Comparison of ENCODE assay signal across 10 cellular contexts in the genomic region with DNA sequence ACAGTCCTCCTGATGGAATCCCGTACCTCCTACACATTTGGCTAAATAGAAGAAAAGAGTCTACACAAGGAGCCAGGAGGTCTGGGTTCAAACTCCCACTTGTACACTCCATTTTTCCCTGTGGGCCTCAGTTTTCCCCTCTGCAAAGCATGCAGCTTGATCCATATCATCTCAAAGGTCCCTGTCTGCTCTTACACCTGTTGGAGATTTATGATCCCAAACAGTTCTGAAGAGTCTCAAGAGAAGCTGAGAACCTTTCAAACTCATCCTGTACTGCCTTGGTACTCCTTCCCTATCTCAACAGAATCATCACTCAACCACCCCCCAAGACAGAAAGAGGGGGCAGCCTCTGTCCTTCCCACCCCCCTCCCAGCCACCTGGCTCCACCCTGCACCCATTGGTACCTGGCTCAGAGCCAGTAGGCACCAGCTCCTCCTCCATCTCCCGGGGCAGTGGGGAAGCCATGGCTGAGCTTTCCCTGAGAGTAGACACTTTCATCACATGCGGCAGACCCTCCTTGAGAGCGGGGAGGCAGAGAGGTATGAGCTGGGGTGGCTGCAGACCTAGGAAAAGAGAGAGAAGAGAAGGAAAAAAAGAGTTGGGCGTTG. TPM values are rescaled to one million over a fixed set of nuclear protein-coding genes. Genes with fewer than 3 reads are reported as not detected.
DNase-seq lines count a peak whose midpoint lies in the region; ATAC-seq and TF ChIP-seq lines count a peak whose summit lies in the region.
"Had no signal": no experiment of that assay in that cellular context is flagged by ENCODE, and none has a peak within 500 bp of the region (broad histone marks: within the 10 kb centered on the region; RNA-seq: fewer than 3 reads in every experiment).

No MANE protein-coding gene starts in this region.

- peaks cover 27 to 30% of the 10 kb centered on the region in 2 donors for H3K36me3 ChIP-seq in mucosa of rectum (ENCODE audit: control insufficient read depth in 2 of 2, insufficient read depth in 2 of 2, low read length in 2 of 2)

- H3K9me3 Mint-ChIP-seq in central memory CD8-positive, alpha-beta T cell, result no peaks in the 10 kb centered on the region
- H3K9me3 Mint-ChIP-seq in activated naive CD8-positive, alpha-beta T cell treated with anti-CD3 and anti-CD28 coated beads, Interleukin-2, amount 50 U/mL, for 24 hours, result no peaks in the 10 kb centered on the region

- TF ChIP-seq CTCF in 22Rv1 (IDR thresholded peaks at IDR 0.05), result no peak

- H3K36me3 Mint-ChIP-seq in central memory CD8-positive, alpha-beta T cell (ENCODE audit: insufficient read depth), result peaks cover 19% of the 10 kb centered on the region
- peaks cover 24% of the 10 kb centered on the region for H3K36me3 Mint-ChIP-seq in activated naive CD8-positive, alpha-beta T cell treated with anti-CD3 and anti-CD28 coated beads, Interleukin-2, amount 50 U/mL, for 24 hours (ENCODE audit: low read depth)

- H3K4me1 ChIP-seq in mucosa of rectum (ENCODE audit: control insufficient read depth in 2 of 2, insufficient read depth in 2 of 2, low read length in 2 of 2), result peaks cover 58 to 73% of the 10 kb centered on the region in 2 donors

- H3K27ac Mint-ChIP-seq in central memory CD8-positive, alpha-beta T cell (ENCODE audit: low read depth), result peak overlapping the region; percentile 79
- no peak overlapping the region for H3K27ac Mint-ChIP-seq in activated naive CD8-positive, alpha-beta T cell treated with anti-CD3 and anti-CD28 coated beads, Interleukin-2, amount 50 U/mL, for 24 hours

- H3K27ac ChIP-seq in 22Rv1 (peak overlapping the region; percentile 98), mucosa of rectum (ENCODE audit: low read depth in 2 of 2, low read length in 2 of 2) (peak overlapping the region; percentile 96 to 97)

- no peaks in the 10 kb centered on the region for H3K9me3 ChIP-seq in mucosa of rectum (ENCODE audit: control insufficient read depth in 2 of 2, low read length in 2 of 2)

- peak overlapping the region; percentile 66 to 79 for H3K4me3 ChIP-seq in mucosa of rectum (ENCODE audit: low read length in 2 of 2)

- H3K9ac ChIP-seq in mucosa of rectum (ENCODE audit: low read depth in 1 of 2, low read length in 2 of 2), result peak overlapping the region; percentile 63 to 92

- no peak for ATAC-seq in central memory CD8-positive, alpha-beta T cell (replicated peaks; ENCODE audit: extremely low read depth, poor library complexity, severe bottlenecking)
- no peak for ATAC-seq in activated naive CD8-positive, alpha-beta T cell treated with anti-CD3 and anti-CD28 coated beads, Interleukin-2, amount 50 U/mL, for 24 hours
- no peak for ATAC-seq in GM21825 (IDR thresholded peaks at IDR 0.05; ENCODE audit: unreplicated experiment)

- no peaks in the 10 kb centered on the region for H3K27me3 Mint-ChIP-seq in central memory CD8-positive, alpha-beta T cell
- H3K27me3 Mint-ChIP-seq in activated naive CD8-positive, alpha-beta T cell treated with anti-CD3 and anti-CD28 coated beads, Interleukin-2, amount 50 U/mL, for 24 hours, result no peaks in the 10 kb centered on the region

- H3K27me3 ChIP-seq in mucosa of rectum (ENCODE audit: control insufficient read depth in 2 of 2, insufficient read depth in 2 of 2, low read length in 2 of 2), result no peaks in the 10 kb centered on the region

- H3K4me3 Mint-ChIP-seq in central memory CD8-positive, alpha-beta T cell, result no peak overlapping the region
- no peak overlapping the region for H3K4me3 Mint-ChIP-seq in activated naive CD8-positive, alpha-beta T cell treated with anti-CD3 and anti-CD28 coated beads, Interleukin-2, amount 50 U/mL, for 24 hours

- DNase-seq in HT-29 (ENCODE audit: low spot score) (peak; percentile 52), SHP77 (lab: John Stamatoyannopoulos, UW) (no peak), NCI-H748 treated with DMSO at 0.1 percent for 48 hours (lab: John Stamatoyannopoulos, UW) (no peak)
- DNase-seq in central memory CD8-positive, alpha-beta T cell (ENCODE audit: low spot score in 2 of 2), result no peak
- DNase-seq in activated naive CD8-positive, alpha-beta T cell treated with anti-CD3 and anti-CD28 coated beads, Interleukin-2, amount 50 U/mL, for 24 hours, result no peak
- DNase-seq: NCI-H774 had no signal

- H3K4me1 Mint-ChIP-seq in central memory CD8-positive, alpha-beta T cell, result peaks cover 35% of the 10 kb centered on the region
- peaks cover 35% of the 10 kb centered on the region for H3K4me1 Mint-ChIP-seq in activated naive CD8-positive, alpha-beta T cell treated with anti-CD3 and anti-CD28 coated beads, Interleukin-2, amount 50 U/mL, for 24 hours

RNA-seq across cellular contexts. Expression of a gene that starts 3.3 kb away (rescaled TPM):
- total RNA-seq in HT-29 (2014; rRNA removed; shearing (Covaris generic)), result 113 and 129 TPM in 2 replicates

RNA-seq across cellular contexts. Expression of a gene that starts 14.2 kb away (rescaled TPM):
- 181 and 210 TPM in 2 replicates for total RNA-seq in HT-29 (2014; rRNA removed; shearing (Covaris generic))

RNA-seq across cellular contexts. Expression of a gene that starts 16.7 kb away (rescaled TPM):
- total RNA-seq in HT-29 (2014; rRNA removed; shearing (Covaris generic)), result not detected in 2 replicates

RNA-seq across cellular contexts. Expression of a gene that starts 59.5 kb away (rescaled TPM):
- total RNA-seq in HT-29 (2014; rRNA removed; shearing (Covaris generic)), result not detected in 2 replicates
- total RNA-seq: mucosa of gallbladder had no signal
